ENCODE assay signal across 13 cellular contexts in genomic region chr16:280552-280951, GRCh38. TPM values are rescaled to one million over a fixed set of nuclear protein-coding genes. Genes with fewer than 3 reads are reported as not detected.
DNase-seq lines count a peak whose midpoint lies in the region; ATAC-seq and TF ChIP-seq lines count a peak whose summit lies in the region.
"Had no signal": no experiment of that assay in that cellular context is flagged by ENCODE, and none has a peak within 500 bp of the region (broad histone marks: within the 10 kb centered on the region; RNA-seq: fewer than 3 reads in every experiment).

Gene ARHGDIG (plus strand): TSS chr16:280591. CDS start chr16:280681, 90 bp downstream.

- H3K79me2 ChIP-seq in Loucy (ENCODE audit: insufficient read depth, low read length) = no peaks in the 10 kb centered on the region

- no peak within 1 kb of the TSS for H3K27ac ChIP-seq in BLaER1
- H3K27ac ChIP-seq in esophagus muscularis mucosa (replicated peaks in 1 of 4) = no peak within 1 kb of the TSS
- peak within 1 kb of the TSS in 1 of 4 donors; percentile 35 for H3K27ac ChIP-seq in gastroesophageal sphincter

- intact Hi-C loops in esophagus muscularis mucosa (cut with DNase I) = no loop called here

- no peaks in the 10 kb centered on the region for H3K9me2 ChIP-seq in Loucy (replicated peaks; ENCODE audit: low read depth, low read length)

- H3K27me3 ChIP-seq in BLaER1 = peaks cover 70% of the 10 kb centered on the region
- no peaks in the 10 kb centered on the region for H3K27me3 ChIP-seq in Loucy (ENCODE audit: insufficient read depth, low read length, poor library complexity, severe bottlenecking)
- peaks cover 0 to 41% (median 11%) of the 10 kb centered on the region in 4 donors for H3K27me3 ChIP-seq in esophagus muscularis mucosa
- H3K27me3 ChIP-seq in gastroesophageal sphincter = peaks cover 40% of the 10 kb centered on the region

- H3K4me3 ChIP-seq in BLaER1 = no peak within 1 kb of the TSS
- peak within 1 kb of the TSS; percentile 43 for H3K4me3 ChIP-seq in Loucy (ENCODE audit: low read length, poor library complexity, severe bottlenecking)
- H3K4me3 ChIP-seq in esophagus muscularis mucosa = peak within 1 kb of the TSS; percentile 42 to 59 (median 47)
- H3K4me3 ChIP-seq in gastroesophageal sphincter = peak within 1 kb of the TSS in 1 of 2 donors; percentile 46

- H3K9ac ChIP-seq in BLaER1 = no peak within 1 kb of the TSS
- peak within 1 kb of the TSS; percentile 58 for H3K9ac ChIP-seq in Loucy (ENCODE audit: low read depth, low read length, poor library complexity, severe bottlenecking)

- H3K36me3 ChIP-seq in BLaER1 (no peaks in the 10 kb centered on the region), Loucy (ENCODE audit: insufficient read depth, low read length) (no peaks in the 10 kb centered on the region), esophagus muscularis mucosa (no peaks in the 10 kb centered on the region), gastroesophageal sphincter (no peaks in the 10 kb centered on the region)

- H3K4me1 ChIP-seq in BLaER1 (peaks cover 37% of the 10 kb centered on the region), Loucy (ENCODE audit: insufficient read depth, low read length, poor library complexity, severe bottlenecking) (peaks cover 8% of the 10 kb centered on the region), esophagus muscularis mucosa (peaks cover 10 to 33% (median 24%) of the 10 kb centered on the region in 4 donors), gastroesophageal sphincter (peaks cover 0 to 29% (median 6%) of the 10 kb centered on the region in 3 donors)

- no peak within 1 kb of the TSS for H2AFZ ChIP-seq in Loucy (ENCODE audit: low read length)

- no CpG with 5 or more reads among the region's 54 CpGs for WGBS in esophagus muscularis mucosa
- no CpG with 5 or more reads among the region's 54 CpGs for WGBS in gastroesophageal sphincter (ENCODE audit: low coverage in 1 of 2), 2 donors

- no peaks in the 10 kb centered on the region; the same call in 1 of the 2 replicates for H3F3A ChIP-seq in Loucy (ENCODE audit: low read depth)

- no peaks in the 10 kb centered on the region for H3K9me3 ChIP-seq in BLaER1
- no peaks in the 10 kb centered on the region for H3K9me3 ChIP-seq in Loucy (ENCODE audit: insufficient read depth, low read depth, low read length)
- no peaks in the 10 kb centered on the region for H3K9me3 ChIP-seq in esophagus muscularis mucosa
- H3K9me3 ChIP-seq in gastroesophageal sphincter = no peaks in the 10 kb centered on the region

- DNase-seq in esophagus muscularis mucosa (ENCODE audit: extremely low spot score) = no peak
- no peak for DNase-seq in occipital lobe (lab: John Stamatoyannopoulos, UW)
- DNase-seq in NCI-H1694 treated with DMSO at 0.1 percent for 48 hours (lab: John Stamatoyannopoulos, UW) = no peak
- DNase-seq: activated CD4-positive, alpha-beta T cell treated with anti-CD3 and anti-CD28 coated beads for 48 hours; kidney glomerular epithelial cell; stimulated activated CD4-positive, alpha-beta T cell treated with anti-CD3 and anti-CD28 coated beads, Interleukin-4, amount 100 ng/mL, for 24 hours had no signal

- TF ChIP-seq CTCF in Loucy (conservative IDR thresholded peaks at IDR 0.05; ENCODE audit: low read length) (no peak), esophagus muscularis mucosa (IDR thresholded peaks at IDR 0.05) (no peak), gastroesophageal sphincter (IDR thresholded peaks at IDR 0.05) (no peak)

- peak within 1 kb of the TSS; percentile 41 for H3K4me2 ChIP-seq in BLaER1
- H3K4me2 ChIP-seq in Loucy (ENCODE audit: low read depth, low read length, poor library complexity, severe bottlenecking) = peak within 1 kb of the TSS; percentile 73

- TF ChIP-seq EP300 in esophagus muscularis mucosa (IDR thresholded peaks at IDR 0.05) (no peak), gastroesophageal sphincter (IDR thresholded peaks at IDR 0.05) (no peak)

- H4K20me1 ChIP-seq in BLaER1 (peaks cover 8% of the 10 kb centered on the region; the same call in 1 of the 2 replicates), Loucy (ENCODE audit: insufficient read depth, low read length, poor library complexity, severe bottlenecking) (no peaks in the 10 kb centered on the region)

- TF ChIP-seq POLR2A in esophagus muscularis mucosa (IDR thresholded peaks at IDR 0.05; ENCODE audit: low read depth) (no peak), gastroesophageal sphincter (IDR thresholded peaks at IDR 0.05) (no peak)

- ATAC-seq in gastroesophageal sphincter = no peak
- ATAC-seq in GM21529 (IDR thresholded peaks at IDR 0.05; ENCODE audit: unreplicated experiment) = no peak
- no peak for ATAC-seq in HG02885 (IDR thresholded peaks at IDR 0.05; ENCODE audit: poor library complexity, unreplicated experiment)

RNA-seq across cellular contexts. Expression of gene ARHGDIG, which starts in this region (rescaled TPM):
- 1 to 10 TPM in 3 of 4 donors, under 1 TPM in 1; 0.80 to 4.8 (median 3.0) TPM for total RNA-seq in esophagus muscularis mucosa
- total RNA-seq in occipital lobe = 35.9 TPM
- total RNA-seq in gastroesophageal sphincter = 1 to 10 TPM; 1.2 to 2.7 (median 1.8) TPM
- total RNA-seq: bronchial epithelial cell, OCI-LY7 had no signal
